8 cellular contexts compared by ENCODE assay signal in the genomic region with DNA sequence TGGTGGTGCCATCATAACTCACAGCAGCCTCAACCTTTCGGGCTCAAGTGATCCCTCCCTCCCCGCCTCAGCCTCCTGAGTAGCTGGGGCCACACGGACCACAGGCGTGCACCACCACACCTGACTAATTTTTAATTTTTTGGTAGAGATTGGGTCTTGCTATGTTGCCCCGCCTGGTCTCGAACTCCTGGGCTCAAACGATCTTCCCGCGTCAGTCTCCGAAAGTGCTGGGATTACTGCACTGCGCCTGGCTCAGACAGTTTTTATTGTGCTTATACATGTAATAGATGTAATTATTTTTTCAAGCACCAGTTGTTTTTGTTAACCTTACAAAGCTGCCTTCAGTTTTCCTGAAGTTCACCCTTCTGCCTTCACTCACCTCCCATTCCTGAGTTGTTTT. TPM values are rescaled to one million over a fixed set of nuclear protein-coding genes. Genes with fewer than 3 reads are reported as not detected.
DNase-seq lines count a peak whose midpoint lies in the region; ATAC-seq and TF ChIP-seq lines count a peak whose summit lies in the region.

No MANE protein-coding gene starts in this region.

- intact Hi-C loops in Right ventricle myocardium superior (cut with DNase I) (loop anchor here (5.0 kb wide), 1 partner anchor 75 kb away; a partner anchor contains a TSS), vagina (cut with DNase I) (loop anchor here (5.0 to 10.0 kb wide), 2 partner anchors 75 to 202 kb away; a partner anchor contains a TSS)

- TF ChIP-seq CTCF in right atrium auricular region (IDR thresholded peaks at IDR 0.05) (no peak), vagina (IDR thresholded peaks at IDR 0.05) (no peak)

- ATAC-seq in Right ventricle myocardium superior (ENCODE audit: poor library complexity) (no peak), HG03565 (IDR thresholded peaks at IDR 0.05; ENCODE audit: unreplicated experiment) (no peak)

- H3K4me1 Mint-ChIP-seq in activated naive CD8-positive, alpha-beta T cell treated with anti-CD3 and anti-CD28 coated beads for 36 hours: peaks cover 33% of the 10 kb centered on the region

- TF ChIP-seq POLR2A in vagina (IDR thresholded peaks at IDR 0.05): no peak

- peaks cover 0 to 46% of the 10 kb centered on the region in 2 donors for H3K4me1 ChIP-seq in right atrium auricular region
- peaks cover 15% of the 10 kb centered on the region for H3K4me1 ChIP-seq in mucosa of stomach (ENCODE audit: control insufficient read depth, insufficient read depth, low read length)
- H3K4me1 ChIP-seq in vagina: peaks cover 35% of the 10 kb centered on the region

- peak overlapping the region; percentile 94 for H3K27ac Mint-ChIP-seq in activated naive CD8-positive, alpha-beta T cell treated with anti-CD3 and anti-CD28 coated beads for 36 hours

- peak overlapping the region; percentile 74 to 81 for H3K27ac ChIP-seq in right atrium auricular region
- peak overlapping the region; percentile 65 for H3K27ac ChIP-seq in vagina

- H3K27me3 ChIP-seq in right atrium auricular region (no peaks in the 10 kb centered on the region), mucosa of stomach (ENCODE audit: control insufficient read depth, insufficient read depth, low read length) (no peaks in the 10 kb centered on the region), vagina (no peaks in the 10 kb centered on the region)

- H3K36me3 ChIP-seq in right atrium auricular region: peaks cover 3% of the 10 kb centered on the region
- H3K36me3 ChIP-seq in mucosa of stomach (ENCODE audit: control insufficient read depth, insufficient read depth, low read length): no peaks in the 10 kb centered on the region
- peaks cover 0 to 3% of the 10 kb centered on the region in 2 donors for H3K36me3 ChIP-seq in vagina

- peaks cover 6% of the 10 kb centered on the region for H3K36me3 Mint-ChIP-seq in activated naive CD8-positive, alpha-beta T cell treated with anti-CD3 and anti-CD28 coated beads for 36 hours

- H3K4me3 Mint-ChIP-seq in activated naive CD8-positive, alpha-beta T cell treated with anti-CD3 and anti-CD28 coated beads for 36 hours: peak overlapping the region; percentile 85

- no peaks in the 10 kb centered on the region for H3K27me3 Mint-ChIP-seq in activated naive CD8-positive, alpha-beta T cell treated with anti-CD3 and anti-CD28 coated beads for 36 hours

- H3K4me3 ChIP-seq in right atrium auricular region (peak overlapping the region in 1 of 2 donors; percentile 53), mucosa of stomach (ENCODE audit: low read length) (no peak overlapping the region), vagina (peak overlapping the region; percentile 47 to 53)

- DNase-seq in right atrium auricular region (ENCODE audit: low spot score) (no peak), Right ventricle myocardium superior (no peak), vagina (ENCODE audit: extremely low spot score in 2 of 2) (no peak), NK-92 (lab: John Stamatoyannopoulos, UW; ENCODE audit: unreplicated experiment) (no peak)
- DNase-seq in activated naive CD8-positive, alpha-beta T cell treated with anti-CD3 and anti-CD28 coated beads for 36 hours: no peak
- DNase-seq in central memory CD4-positive, alpha-beta T cell: no peak

- H3K9me3 ChIP-seq in right atrium auricular region (no peaks in the 10 kb centered on the region), mucosa of stomach (ENCODE audit: control insufficient read depth, low read length) (no peaks in the 10 kb centered on the region), vagina (no peaks in the 10 kb centered on the region)

- H3K9me3 Mint-ChIP-seq in activated naive CD8-positive, alpha-beta T cell treated with anti-CD3 and anti-CD28 coated beads for 36 hours: no peaks in the 10 kb centered on the region

- peak overlapping the region; percentile 70 for H3K9ac ChIP-seq in mucosa of stomach (ENCODE audit: low read length)

RNA-seq across cellular contexts. Expression of a gene that starts 38.0 kb away (rescaled TPM):
- total RNA-seq in right atrium auricular region (10 to 100 TPM; 37.1 to 39.6 TPM), Right ventricle myocardium superior (54.5 TPM), vagina (82.0 TPM)
- total RNA-seq in activated naive CD8-positive, alpha-beta T cell treated with anti-CD3 and anti-CD28 coated beads for 36 hours: 100 to 1,000 TPM; 432 to 501 TPM

RNA-seq across cellular contexts. Expression of a gene that starts 58.7 kb away (rescaled TPM):
- total RNA-seq in right atrium auricular region (1 to 10 TPM in 1 of 2 donors, under 1 TPM in 1; 0.26 to 1.5 TPM), Right ventricle myocardium superior (0.83 TPM), vagina (not detected)
- total RNA-seq in activated naive CD8-positive, alpha-beta T cell treated with anti-CD3 and anti-CD28 coated beads for 36 hours: under 1 TPM; 0.27 to 0.36 TPM
